24 cellular contexts compared by ENCODE assay signal in genomic region chr10:117754770-117755510, GRCh38.
"Had no signal": no experiment of that assay in that cellular context is flagged by ENCODE, and none has a peak within 500 bp of the region (broad histone marks: within the 10 kb centered on the region; RNA-seq: fewer than 3 reads in every experiment).

No MANE protein-coding gene starts in this region.

- H3K36me3 Mint-ChIP-seq: activated naive CD4-positive, alpha-beta T cell treated with anti-CD3 and anti-CD28 coated beads, Interleukin-2, amount 10 ng/mL, durations not matched to agents 7 days and 5 days; activated naive CD8-positive, alpha-beta T cell treated with anti-CD3 and anti-CD28 coated beads, Interleukin-2, amount 10 ng/mL, durations not matched to agents 7 days and 5 days; natural killer cell had no signal

- H3K9me3 ChIP-seq: ascending aorta, esophagus squamous epithelium, left ventricle myocardium inferior, pancreas, prostate gland, spleen, suprapubic skin, tibial artery had no signal

- H3K4me3 Mint-ChIP-seq: activated naive CD4-positive, alpha-beta T cell treated with anti-CD3 and anti-CD28 coated beads, Interleukin-2, amount 10 ng/mL, durations not matched to agents 7 days and 5 days; activated naive CD8-positive, alpha-beta T cell treated with anti-CD3 and anti-CD28 coated beads, Interleukin-2, amount 10 ng/mL, durations not matched to agents 7 days and 5 days; dendritic cell treated with granulocyte-macrophage colony-stimulating factor and Interleukin-4, amounts not matched to agents 40 ng/mL and 50 ng/mL, for 4 days; natural killer cell; T-helper 2 cell treated with Interferon-gamma antibody and Interleukin-4, amounts not matched to agents 5 μg/mL and 100 μg/mL, for 36 hours had no signal

- H3K27me3 ChIP-seq: ascending aorta, brain microvascular endothelial cell, esophagus squamous epithelium, pancreas, suprapubic skin, tibial artery had no signal

- H3K27ac ChIP-seq: ascending aorta, brain microvascular endothelial cell, esophagus squamous epithelium, left ventricle myocardium inferior, pancreas, prostate gland, spleen, suprapubic skin, tibial artery had no signal

- DNase-seq: activated CD4-positive, alpha-beta T cell treated with anti-CD3 and anti-CD28 coated beads for 4 hours; activated CD4-positive, alpha-beta T cell treated with anti-CD3 and anti-CD28 coated beads, Interleukin-2, amount 50 U/mL, for 4 hours; activated CD4-positive, CD25-positive, alpha-beta regulatory T cell; activated CD8-positive, alpha-beta memory T cell treated with anti-CD3 and anti-CD28 coated beads for 24 hours; activated gamma-delta T cell; activated naive CD4-positive, alpha-beta T cell treated with anti-CD3 and anti-CD28 coated beads, Interleukin-2, amount 10 ng/mL, durations not matched to agents 7 days and 5 days; activated naive CD8-positive, alpha-beta T cell treated with anti-CD3 and anti-CD28 coated beads, Interleukin-2, amount 10 ng/mL, durations not matched to agents 7 days and 5 days; brain microvascular endothelial cell; esophagus squamous epithelium; left ventricle myocardium inferior; mesendoderm; natural killer cell; pancreas; right cardiac atrium; spleen; stimulated activated naive CD4-positive, alpha-beta T cell; T-helper 1 cell; tibial artery had no signal

- H3K9me3 Mint-ChIP-seq: activated naive CD4-positive, alpha-beta T cell treated with anti-CD3 and anti-CD28 coated beads, Interleukin-2, amount 10 ng/mL, durations not matched to agents 7 days and 5 days; activated naive CD8-positive, alpha-beta T cell treated with anti-CD3 and anti-CD28 coated beads, Interleukin-2, amount 10 ng/mL, durations not matched to agents 7 days and 5 days; dendritic cell treated with granulocyte-macrophage colony-stimulating factor and Interleukin-4, amounts not matched to agents 40 ng/mL and 50 ng/mL, for 4 days; natural killer cell; T-helper 2 cell treated with Interferon-gamma antibody and Interleukin-4, amounts not matched to agents 5 μg/mL and 100 μg/mL, for 36 hours had no signal

- H3K4me3 ChIP-seq: ascending aorta, esophagus squamous epithelium, left ventricle myocardium inferior, lung, pancreas, prostate gland, spleen, suprapubic skin, tibial artery had no signal

- H3K36me3 ChIP-seq: ascending aorta, brain microvascular endothelial cell, esophagus squamous epithelium, left ventricle myocardium inferior, pancreas, prostate gland, spleen, suprapubic skin, tibial artery had no signal

- ATAC-seq: natural killer cell, pancreas, right cardiac atrium had no signal

- H3K27ac Mint-ChIP-seq: activated naive CD4-positive, alpha-beta T cell treated with anti-CD3 and anti-CD28 coated beads, Interleukin-2, amount 10 ng/mL, durations not matched to agents 7 days and 5 days; activated naive CD8-positive, alpha-beta T cell treated with anti-CD3 and anti-CD28 coated beads, Interleukin-2, amount 10 ng/mL, durations not matched to agents 7 days and 5 days; dendritic cell treated with granulocyte-macrophage colony-stimulating factor and Interleukin-4, amounts not matched to agents 40 ng/mL and 50 ng/mL, for 4 days; natural killer cell; T-helper 2 cell treated with Interferon-gamma antibody and Interleukin-4, amounts not matched to agents 5 μg/mL and 100 μg/mL, for 36 hours had no signal

- H3K4me1 Mint-ChIP-seq: activated naive CD4-positive, alpha-beta T cell treated with anti-CD3 and anti-CD28 coated beads, Interleukin-2, amount 10 ng/mL, durations not matched to agents 7 days and 5 days; activated naive CD8-positive, alpha-beta T cell treated with anti-CD3 and anti-CD28 coated beads, Interleukin-2, amount 10 ng/mL, durations not matched to agents 7 days and 5 days; natural killer cell had no signal

- H3K4me1 ChIP-seq: ascending aorta, esophagus squamous epithelium, left ventricle myocardium inferior, pancreas, prostate gland, spleen, suprapubic skin had no signal
